Comparison of ENCODE assay signal across 10 cellular contexts in the genomic region with DNA sequence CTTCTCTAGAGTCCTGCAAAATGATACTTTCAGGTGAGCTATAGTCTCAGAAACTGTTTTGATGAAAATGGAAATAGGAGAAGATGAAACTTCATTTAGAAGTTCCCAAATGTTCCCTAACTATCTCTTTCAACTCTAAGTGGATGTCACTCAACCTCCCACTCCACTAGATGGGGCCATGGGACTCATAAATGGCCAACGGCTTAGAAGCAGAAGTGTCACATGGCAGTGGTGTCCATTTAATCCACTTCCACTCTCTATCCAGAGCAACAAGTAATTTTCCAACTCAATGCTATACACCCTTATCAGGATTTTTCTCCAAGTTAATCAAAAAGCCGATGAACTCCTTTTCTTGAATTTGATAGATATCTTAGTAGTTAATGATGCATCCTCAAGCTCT.
A peak's percentile ranks its signal among the peaks of the same experiment; 100 is the strongest.
DNase-seq lines count a peak whose midpoint lies in the region; FAIRE-seq and TF ChIP-seq lines count a peak whose summit lies in the region.
"Had no signal": no experiment of that assay in that cellular context is flagged by ENCODE, and none has a peak within 500 bp of the region (broad histone marks: within the 10 kb centered on the region; RNA-seq: fewer than 3 reads in every experiment).

No MANE protein-coding gene starts in this region.

- intact Hi-C loops in spleen (cut with DNase I; ENCODE audit: low total_unique reads): no loop called here

- no peak for FAIRE-seq in GM12892 (lab: Jason Lieb, UNC)
- FAIRE-seq: A204.1 had no signal

- no peak overlapping the region for H2AFZ ChIP-seq in osteoblast (ENCODE audit: low read length)

- in situ Hi-C loops in brain microvascular endothelial cell (cut with HindIII; ENCODE audit: low pct_ligation_motif_present, low sequenced_read_pairs): no loop called here

- H3K27ac ChIP-seq in brain microvascular endothelial cell (no peak overlapping the region), osteoblast (ENCODE audit: low read depth, low read length) (peak overlapping the region; percentile 16), spleen (no peak overlapping the region)
- H3K27ac ChIP-seq: esophagus squamous epithelium had no signal

- H3K4me3 ChIP-seq in LNCaP clone FGC (ENCODE audit: low read depth, low read length) (no peak overlapping the region), brain microvascular endothelial cell (ENCODE audit: low read depth, low read length) (no peak overlapping the region), osteoblast (ENCODE audit: insufficient read depth, low read length) (no peak overlapping the region), spleen (no peak overlapping the region)
- H3K4me3 ChIP-seq: esophagus squamous epithelium had no signal

- H3K4me1 ChIP-seq in osteoblast (ENCODE audit: insufficient read depth, low read length) (no peaks in the 10 kb centered on the region), spleen (no peaks in the 10 kb centered on the region)
- H3K4me1 ChIP-seq: esophagus squamous epithelium had no signal

- H3K9me3 ChIP-seq in osteoblast (ENCODE audit: low read depth, low read length): no peaks in the 10 kb centered on the region
- H3K9me3 ChIP-seq in spleen: no peaks in the 10 kb centered on the region
- H3K9me3 ChIP-seq: esophagus squamous epithelium had no signal

- 50 to 77% (median 72%) methylated on average over 2 of the region's 2 CpGs for WGBS in spleen, 5 donors

- no peaks in the 10 kb centered on the region for H4K20me1 ChIP-seq in osteoblast (ENCODE audit: insufficient read depth, low read length)

- TF ChIP-seq CTCF in LNCaP clone FGC (IDR thresholded peaks at IDR 0.05; ENCODE audit: control insufficient read depth, extremely low read depth, insufficient read depth) (peak; percentile 58), brain microvascular endothelial cell (IDR thresholded peaks at IDR 0.05; ENCODE audit: low read depth, low read length, missing control alignments) (peak; percentile 53), osteoblast (IDR thresholded peaks at IDR 0.05; ENCODE audit: extremely low read depth, low read depth, low read length) (peak; percentile 40), spleen (IDR thresholded peaks at IDR 0.05 in 8 of 11, conservative IDR thresholded peaks at IDR 0.05 in 3 of 11) (no peak)

- H3K79me2 ChIP-seq in osteoblast (ENCODE audit: insufficient read depth, low read length): peaks cover 8% of the 10 kb centered on the region

- H3K36me3 ChIP-seq in brain microvascular endothelial cell (replicated peaks) (peaks cover 6% of the 10 kb centered on the region), osteoblast (ENCODE audit: insufficient read depth, low read length) (no peaks in the 10 kb centered on the region), spleen (no peaks in the 10 kb centered on the region)
- H3K36me3 ChIP-seq: esophagus squamous epithelium had no signal

- no peak overlapping the region for H3K4me2 ChIP-seq in osteoblast (ENCODE audit: insufficient read depth, low read length)

- H3K27me3 ChIP-seq in brain microvascular endothelial cell (replicated peaks) (no peaks in the 10 kb centered on the region), osteoblast (ENCODE audit: insufficient read depth, low read length) (no peaks in the 10 kb centered on the region), spleen (replicated peaks in 1 of 7) (no peaks in the 10 kb centered on the region)
- H3K27me3 ChIP-seq: esophagus squamous epithelium had no signal

- DNase-seq in DMS 273 (lab: John Stamatoyannopoulos, UW; ENCODE audit: unreplicated experiment): peak; percentile 61
- no peak for DNase-seq in DMS 273 treated with DMSO at 0.1 percent for 48 hours (lab: John Stamatoyannopoulos, UW)
- peak; percentile 7 for DNase-seq in LNCaP clone FGC (ENCODE audit: low read depth)
- DNase-seq in brain microvascular endothelial cell: peak; percentile 32
- DNase-seq in osteoblast (ENCODE audit: insufficient read length, low spot score, missing footprints): peak; percentile 37
- DNase-seq in GM12892 (ENCODE audit: insufficient read length): no peak
- no peak for DNase-seq in spleen
- no peak for DNase-seq in SKM-1 (lab: John Stamatoyannopoulos, UW; ENCODE audit: unreplicated experiment)
- DNase-seq: esophagus squamous epithelium had no signal

- TF ChIP-seq POLR2A in GM12892 (IDR thresholded peaks at IDR 0.05; ENCODE audit: low read depth, low read length) (no peak), spleen (IDR thresholded peaks at IDR 0.05) (no peak)

Comparison
In these comparisons a context has a peak if more than half of its experiments do, and no peak if none do; other contexts are left out.
1. DNase-seq: peak in DMS 273 (single experiment), LNCaP clone FGC (single experiment), brain microvascular endothelial cell (single experiment) and osteoblast (single experiment); none in DMS 273 treated with DMSO at 0.1 percent for 48 hours (single experiment), GM12892 (single experiment), spleen (single experiment) and SKM-1 (single experiment).
2. CTCF ChIP-seq: peak in LNCaP clone FGC (single experiment), brain microvascular endothelial cell (single experiment) and osteoblast (single experiment); none in spleen (0 of 11).